Comparison of ENCODE assay signal across 1 cellular context in the genomic region with DNA sequence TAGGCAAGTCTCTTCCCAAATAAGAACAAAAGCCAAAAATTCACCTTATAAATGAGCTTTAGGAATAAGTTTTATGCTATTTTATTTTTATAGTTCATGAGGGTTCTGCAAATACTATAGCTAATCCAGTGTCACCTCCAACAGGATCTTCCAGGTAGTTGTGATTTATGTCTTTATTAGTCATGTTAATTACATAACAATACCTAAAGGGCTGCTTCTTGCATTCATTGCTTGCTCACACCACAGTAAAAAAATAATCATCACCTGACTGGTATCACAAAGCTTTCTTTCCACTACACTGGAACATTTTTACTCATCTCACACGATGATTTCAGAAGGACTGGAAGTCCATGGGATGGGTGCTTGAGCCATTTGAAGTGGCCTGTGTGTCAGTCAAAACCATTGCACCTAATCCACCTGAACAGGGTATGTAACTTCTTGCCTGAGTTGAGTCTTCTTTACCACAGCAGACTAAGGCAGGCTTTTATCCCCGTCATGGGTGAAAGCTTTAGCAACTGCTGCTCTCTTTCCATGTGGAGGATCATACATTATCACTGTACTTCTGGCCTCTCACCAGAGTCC.
TF ChIP-seq lines count a peak whose summit lies in the region.

No MANE protein-coding gene starts in this region.

TF ChIP-seq in GM23338, 12 proteins besides CTCF, POLR2A, EP300 and RAD21:
- TF ChIP-seq POLR2AphosphoS5 (IDR thresholded peaks at IDR 0.05; ENCODE audit: low read depth) (no peak), JUNB (IDR thresholded peaks at IDR 0.05; ENCODE audit: unreplicated experiment) (no peak)
- TF ChIP-seq, protein P1, sequence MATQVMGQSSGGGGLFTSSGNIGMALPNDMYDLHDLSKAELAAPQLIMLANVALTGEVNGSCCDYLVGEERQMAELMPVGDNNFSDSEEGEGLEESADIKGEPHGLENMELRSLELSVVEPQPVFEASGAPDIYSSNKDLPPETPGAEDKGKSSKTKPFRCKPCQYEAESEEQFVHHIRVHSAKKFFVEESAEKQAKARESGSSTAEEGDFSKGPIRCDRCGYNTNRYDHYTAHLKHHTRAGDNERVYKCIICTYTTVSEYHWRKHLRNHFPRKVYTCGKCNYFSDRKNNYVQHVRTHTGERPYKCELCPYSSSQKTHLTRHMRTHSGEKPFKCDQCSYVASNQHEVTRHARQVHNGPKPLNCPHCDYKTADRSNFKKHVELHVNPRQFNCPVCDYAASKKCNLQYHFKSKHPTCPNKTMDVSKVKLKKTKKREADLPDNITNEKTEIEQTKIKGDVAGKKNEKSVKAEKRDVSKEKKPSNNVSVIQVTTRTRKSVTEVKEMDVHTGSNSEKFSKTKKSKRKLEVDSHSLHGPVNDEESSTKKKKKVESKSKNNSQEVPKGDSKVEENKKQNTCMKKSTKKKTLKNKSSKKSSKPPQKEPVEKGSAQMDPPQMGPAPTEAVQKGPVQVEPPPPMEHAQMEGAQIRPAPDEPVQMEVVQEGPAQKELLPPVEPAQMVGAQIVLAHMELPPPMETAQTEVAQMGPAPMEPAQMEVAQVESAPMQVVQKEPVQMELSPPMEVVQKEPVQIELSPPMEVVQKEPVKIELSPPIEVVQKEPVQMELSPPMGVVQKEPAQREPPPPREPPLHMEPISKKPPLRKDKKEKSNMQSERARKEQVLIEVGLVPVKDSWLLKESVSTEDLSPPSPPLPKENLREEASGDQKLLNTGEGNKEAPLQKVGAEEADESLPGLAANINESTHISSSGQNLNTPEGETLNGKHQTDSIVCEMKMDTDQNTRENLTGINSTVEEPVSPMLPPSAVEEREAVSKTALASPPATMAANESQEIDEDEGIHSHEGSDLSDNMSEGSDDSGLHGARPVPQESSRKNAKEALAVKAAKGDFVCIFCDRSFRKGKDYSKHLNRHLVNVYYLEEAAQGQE (IDR thresholded peaks at IDR 0.05; ENCODE audit: unreplicated experiment): no peak
